Comparison of ENCODE assay signal across 16 cellular contexts in the genomic region with DNA sequence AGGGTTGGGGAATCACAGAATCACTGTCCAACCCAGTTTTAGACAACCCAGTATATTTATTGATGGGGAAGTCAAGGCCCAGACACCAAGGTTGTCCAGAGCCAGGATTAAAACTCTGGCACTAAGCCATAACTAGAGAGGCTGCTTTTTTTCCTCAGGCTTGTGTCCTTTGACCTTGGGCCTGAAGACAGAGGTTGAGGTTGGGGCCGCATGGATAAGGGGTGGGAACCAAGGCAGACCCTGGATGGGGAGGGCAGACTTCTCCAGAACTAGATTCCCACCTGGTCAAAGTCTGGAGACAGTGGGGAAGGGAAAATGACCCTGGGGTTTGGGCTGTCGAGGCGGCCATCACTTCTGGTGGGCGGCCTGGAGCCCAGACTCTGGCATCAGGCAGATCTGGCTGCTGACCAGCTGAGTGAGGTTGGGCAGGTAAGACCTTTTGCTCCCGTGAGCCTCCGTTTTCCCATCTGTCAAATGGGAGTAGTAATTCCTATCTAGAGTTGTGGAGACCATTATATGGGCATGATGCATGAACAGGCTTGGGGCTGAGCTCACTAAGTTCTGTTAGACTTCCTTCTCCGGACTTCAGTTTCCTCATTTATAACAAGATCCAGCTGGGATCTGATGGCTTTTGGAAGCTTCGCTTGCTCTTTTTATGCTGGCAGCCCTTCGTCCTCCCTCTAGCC. TPM values are rescaled to one million over a fixed set of nuclear protein-coding genes. Genes with fewer than 3 reads are reported as not detected.
DNase-seq lines count a peak whose midpoint lies in the region; ATAC-seq, FAIRE-seq and TF ChIP-seq lines count a peak whose summit lies in the region.
"Had no signal": no experiment of that assay in that cellular context is flagged by ENCODE, and none has a peak within 500 bp of the region (broad histone marks: within the 10 kb centered on the region; RNA-seq: fewer than 3 reads in every experiment).

No MANE protein-coding gene starts in this region.

- H3K4ac ChIP-seq in H1 (replicated peaks; ENCODE audit: insufficient read length, low read depth, low read length), result no peak overlapping the region

- no peak overlapping the region for H4K5ac ChIP-seq in H1 (ENCODE audit: insufficient read length, low read depth, low read length)

- WGBS in H1 (ENCODE audit: extremely low coverage in 1 of 2, insufficient coverage in 1 of 2, insufficient read length in 1 of 2, insufficient replicate concordance in 2 of 2, low coverage in 1 of 2, low lambda C conversion rate in 2 of 2, missing lambda C conversion rate in 1 of 2), 2 experiments, result 95% methylated on average over 9 of the region's 9 CpGs; no CpG with 5 or more reads in 1 of the 2 experiments

- H3K79me2 ChIP-seq in H1 (ENCODE audit: control insufficient read depth in 1 of 2, insufficient read depth in 2 of 2, low read length in 2 of 2), result no peaks in the 10 kb centered on the region

- peaks cover 0 to 8% (median 3%) of the 10 kb centered on the region in 4 experiments; a peak in 4 of 8 replicates for H3K36me3 ChIP-seq in H1 (ENCODE audit: control insufficient read depth in 2 of 4, insufficient read depth in 4 of 4, low read length in 3 of 4)
- peaks cover 15 to 19% of the 10 kb centered on the region in 2 donors for H3K36me3 ChIP-seq in stomach smooth muscle (ENCODE audit: control insufficient read depth in 2 of 2, insufficient read depth in 2 of 2, low read length in 2 of 2)

- TF ChIP-seq RAD21 in H1 (IDR thresholded peaks at IDR 0.05 in 1 of 2, conservative IDR thresholded peaks at IDR 0.05 in 1 of 2; ENCODE audit: low read depth in 2 of 2, low read length in 2 of 2), result no peak

- no peak overlapping the region for H2BK5ac ChIP-seq in H1 (ENCODE audit: low read depth, low read length)

- no peak overlapping the region for H2AFZ ChIP-seq in H1 (ENCODE audit: low read length)

- H3K4me3 ChIP-seq in H1 (ENCODE audit: extremely low read depth in 1 of 4, insufficient read depth in 2 of 4, low read depth in 3 of 4, low read length in 4 of 4) (no peak overlapping the region), stomach smooth muscle (ENCODE audit: low read length in 2 of 2) (no peak overlapping the region)
- H3K4me3 ChIP-seq: BLaER1 treated with 17β-estradiol and CSF1 and Interleukin-3, amounts not matched to agents 10 nM and 100 nM had no signal

- no peak for ATAC-seq in GM21786 (IDR thresholded peaks at IDR 0.05; ENCODE audit: unreplicated experiment)

- H3K18ac ChIP-seq in H1 (ENCODE audit: extremely low read depth, low read length), result no peak overlapping the region

- no peak overlapping the region for H3K9ac ChIP-seq in H1 (replicated peaks in 1 of 4; ENCODE audit: extremely low read depth in 1 of 4, low read depth in 3 of 4, low read length in 3 of 4)
- H3K9ac ChIP-seq in stomach smooth muscle (ENCODE audit: low read length in 2 of 2), result peak overlapping the region in 1 of 2 donors; percentile 29
- H3K9ac ChIP-seq: BLaER1 treated with 17β-estradiol and CSF1 and Interleukin-3, amounts not matched to agents 10 nM and 100 nM had no signal

- DNase-seq in HTR-8/SVneo (ENCODE audit: insufficient read length, low spot score), result no peak
- no peak for DNase-seq in H1 (ENCODE audit: low read depth in 1 of 2, low spot score in 2 of 2)
- DNase-seq in left kidney (ENCODE audit: low read depth, low spot score), result peak; percentile 62
- no peak for DNase-seq in NCI-H187 treated with DMSO at 0.1 percent for 48 hours (lab: John Stamatoyannopoulos, UW)
- no peak for DNase-seq in islet precursor cell
- DNase-seq in NCI-H1694 (lab: John Stamatoyannopoulos, UW), result no peak
- DNase-seq: activated CD4-positive, alpha-beta memory T cell treated with anti-CD3 and anti-CD28 coated beads for 36 hours; MM.1S; NCI-H2081 treated with DMSO at 0.1 percent for 48 hours; NCI-H774; nucleus accumbens; stimulated activated CD4-positive, alpha-beta T cell treated with anti-CD3 and anti-CD28 coated beads, Interleukin-12 subunit alpha, Interleukin-12 subunit beta, amount 100 ng/mL, for 4 hours had no signal

- CTCF ChIA-PET in H1 (lab: Charles Lee; ENCODE audit: partially characterized antibody), result interaction anchor here (1.0 to 34.1 kb wide), 6 partner anchors 2 to 99 kb away, joined by 3 to 739 read pairs (median 220); partner anchors contain the start of gene IGFBP4

- H2BK12ac ChIP-seq in H1 (ENCODE audit: low read depth, low read length), result 0 out of 2 replicates have a peak overlapping the region, but pooled peaks have one; percentile 27

- no peak overlapping the region for H4K91ac ChIP-seq in H1 (replicated peaks; ENCODE audit: insufficient read length, low read length)

- H3K9me3 ChIP-seq in H1 (ENCODE audit: insufficient read depth in 2 of 2, low read depth in 1 of 2, low read length in 1 of 2) (no peaks in the 10 kb centered on the region), stomach smooth muscle (ENCODE audit: control insufficient read depth in 2 of 2, low read length in 2 of 2) (no peaks in the 10 kb centered on the region)
- H3K9me3 ChIP-seq: BLaER1 treated with 17β-estradiol and CSF1 and Interleukin-3, amounts not matched to agents 10 nM and 100 nM had no signal

- H2BK15ac ChIP-seq in H1 (ENCODE audit: low read length), result no peak overlapping the region

- H3K79me1 ChIP-seq in H1 (ENCODE audit: low read depth, low read length), result no peaks in the 10 kb centered on the region

- no peak overlapping the region for H3K27ac ChIP-seq in H1 (ENCODE audit: low read depth, low read length)
- H3K27ac ChIP-seq in stomach smooth muscle (ENCODE audit: low read length), result peak overlapping the region; percentile 77
- H3K27ac ChIP-seq: BLaER1 treated with 17β-estradiol and CSF1 and Interleukin-3, amounts not matched to agents 10 nM and 100 nM had no signal

- TF ChIP-seq CTCF in H1 (IDR thresholded peaks at IDR 0.05; ENCODE audit: control extremely low read depth in 1 of 3, insufficient read depth in 1 of 3, low read depth in 1 of 3, low read length in 3 of 3), result no peak

- H3K4me2 ChIP-seq in H1 (ENCODE audit: insufficient read depth in 1 of 2, low read depth in 2 of 2, low read length in 2 of 2), result no peak overlapping the region
- H3K4me2 ChIP-seq: BLaER1 treated with 17β-estradiol and CSF1 and Interleukin-3, amounts not matched to agents 10 nM and 100 nM had no signal

- FAIRE-seq in HTR-8/SVneo (lab: Jason Lieb, UNC), result peak; percentile 4
- no peak for FAIRE-seq in H1 (lab: Jason Lieb, UNC)

- H2BK20ac ChIP-seq in H1 (ENCODE audit: low read length), result no peak overlapping the region

- no peak overlapping the region for H2BK120ac ChIP-seq in H1 (replicated peaks; ENCODE audit: low read depth, low read length)

- no peak overlapping the region for H3K14ac ChIP-seq in H1 (ENCODE audit: insufficient read length)

- H4K20me1 ChIP-seq in H1 (replicated peaks in 1 of 2; ENCODE audit: control insufficient read depth in 1 of 2, insufficient read depth in 2 of 2, low read length in 2 of 2), result no peaks in the 10 kb centered on the region

- TF ChIP-seq EP300 in H1 (IDR thresholded peaks at IDR 0.05; ENCODE audit: borderline replicate concordance in 1 of 2, low read depth in 2 of 2, low read length in 2 of 2), result no peak

- H2AK5ac ChIP-seq in H1 (ENCODE audit: low read depth, low read length), result peak overlapping the region; percentile 86; the same call in 1 of the 2 replicates

- no peaks in the 10 kb centered on the region; the same call in 1 of the 2 replicates for H3K23me2 ChIP-seq in H1 (ENCODE audit: low read depth, low read length)

- POLR2A ChIA-PET in H1 (lab: Charles Lee; ENCODE audit: partially characterized antibody), result interaction anchor here (0.9 to 3.0 kb wide), 9 partner anchors 8 to 44 kb away, joined by 3 to 20 read pairs (median 5); partner anchors contain the start of genes IGFBP4 and TOP2A

- H3K56ac ChIP-seq in H1 (replicated peaks; ENCODE audit: insufficient read length, low read depth, low read length), result no peak overlapping the region

- TF ChIP-seq POLR2A in H1 (IDR thresholded peaks at IDR 0.05; ENCODE audit: control extremely low read depth in 1 of 2, low read depth in 2 of 2, low read length in 2 of 2), result peak in 1 of 2 experiments; percentile 26; a peak in 1 of 3 replicates

- peaks cover 2 to 36% (median 16%) of the 10 kb centered on the region in 4 experiments for H3K4me1 ChIP-seq in H1 (replicated peaks in 1 of 4; ENCODE audit: control insufficient read depth in 3 of 4, insufficient read depth in 4 of 4, low read length in 3 of 4)
- peaks cover 77% of the 10 kb centered on the region for H3K4me1 ChIP-seq in stomach smooth muscle (ENCODE audit: control insufficient read depth, insufficient read depth, low read length)

- no peaks in the 10 kb centered on the region for H3K27me3 ChIP-seq in H1 (replicated peaks in 1 of 4; ENCODE audit: control insufficient read depth in 3 of 4, extremely low read depth in 1 of 4, insufficient read depth in 3 of 4, low read length in 3 of 4)
- no peaks in the 10 kb centered on the region for H3K27me3 ChIP-seq in stomach smooth muscle (ENCODE audit: control insufficient read depth in 1 of 2, insufficient read depth in 2 of 2, low read length in 2 of 2)
- H3K27me3 ChIP-seq: BLaER1 treated with 17β-estradiol and CSF1 and Interleukin-3, amounts not matched to agents 10 nM and 100 nM had no signal

- H4K8ac ChIP-seq in H1 (ENCODE audit: extremely low read depth, insufficient read depth, low read length), result no peak overlapping the region

- no peak overlapping the region for H3K23ac ChIP-seq in H1 (ENCODE audit: insufficient read length)

RNA-seq across cellular contexts. Expression of gene IGFBP4, which starts 17.9 kb away (rescaled TPM):
- total RNA-seq in H1 (2021; fragmentation: NEBNext Ultra II Directional; extraction: Animal tissue kit (Norgen Biotek cat#: 25700)), result 105 and 109 TPM in 2 replicates
- 79.9 and 85.5 TPM in 2 replicates for polyA plus RNA-seq in H1 (2011; rRNA removed)
- polyA plus RNA-seq in H1 (2011; cell fraction: cytosol; rRNA removed), result 68.0 TPM
- polyA plus RNA-seq in H1 (2011; cell fraction: nucleus; rRNA removed), result 63.6 TPM
- polyA plus RNA-seq in H1 (2012, experiment 1 of 2), result 95.6 to 171 TPM (median 141 TPM) in 4 replicates
- polyA plus RNA-seq in H1 (2012, experiment 2 of 2), result 167 TPM
- polyA plus RNA-seq in H1 (2013, experiment 1 of 2), result 95.7 TPM
- 105 TPM for polyA plus RNA-seq in H1 (2013, experiment 2 of 2)
- polyA minus RNA-seq in H1 (2011; rRNA and poly(A)+ RNA removed), result 64.7 and 69.4 TPM in 2 replicates
- 60.8 TPM for polyA minus RNA-seq in H1 (2011; cell fraction: cytosol; rRNA and poly(A)+ RNA removed)
- 36.3 TPM for polyA minus RNA-seq in H1 (2011; cell fraction: nucleus; rRNA and poly(A)+ RNA removed)

RNA-seq across cellular contexts. Expression of gene TNS4, which starts 40.2 kb away (rescaled TPM):
- total RNA-seq in H1 (2021; fragmentation: NEBNext Ultra II Directional; extraction: Animal tissue kit (Norgen Biotek cat#: 25700)), result 0.20 and 0.80 TPM in 2 replicates
- polyA plus RNA-seq in H1 (2011; rRNA removed), result 0.21 and 0.39 TPM in 2 replicates
- polyA plus RNA-seq in H1 (2011; cell fraction: cytosol; rRNA removed), result 0.49 TPM
- 0.54 TPM for polyA plus RNA-seq in H1 (2011; cell fraction: nucleus; rRNA removed)
- polyA plus RNA-seq in H1 (2012, experiment 1 of 2), result 0.21 to 0.76 TPM (median 0.30 TPM) in 4 replicates
- 0.10 TPM for polyA plus RNA-seq in H1 (2012, experiment 2 of 2)
- polyA plus RNA-seq in H1 (2013, experiment 1 of 2), result 0.39 TPM
- 0.63 TPM for polyA plus RNA-seq in H1 (2013, experiment 2 of 2)
- polyA minus RNA-seq in H1 (2011; rRNA and poly(A)+ RNA removed), result 0.60 and 0.66 TPM in 2 replicates
- not detected for polyA minus RNA-seq in H1 (2011; cell fraction: cytosol; rRNA and poly(A)+ RNA removed)
- 0.90 TPM for polyA minus RNA-seq in H1 (2011; cell fraction: nucleus; rRNA and poly(A)+ RNA removed)
- total RNA-seq: subcutaneous adipose tissue had no signal

RNA-seq across cellular contexts. Expression of gene TOP2A, which starts 43.5 kb away (rescaled TPM):
- 276 and 291 TPM in 2 replicates for total RNA-seq in H1 (2021; fragmentation: NEBNext Ultra II Directional; extraction: Animal tissue kit (Norgen Biotek cat#: 25700))
- 40.6 and 83.1 TPM in 2 replicates for polyA plus RNA-seq in H1 (2011; rRNA removed)
- 99.6 TPM for polyA plus RNA-seq in H1 (2011; cell fraction: cytosol; rRNA removed)
- polyA plus RNA-seq in H1 (2011; cell fraction: nucleus; rRNA removed), result 30.5 TPM
- polyA plus RNA-seq in H1 (2012, experiment 1 of 2), result 83.9 to 176 TPM (median 103 TPM) in 4 replicates
- 14.8 TPM for polyA plus RNA-seq in H1 (2012, experiment 2 of 2)
- 148 TPM for polyA plus RNA-seq in H1 (2013, experiment 1 of 2)
- polyA plus RNA-seq in H1 (2013, experiment 2 of 2), result 143 TPM
- 77.8 and 118 TPM in 2 replicates for polyA minus RNA-seq in H1 (2011; rRNA and poly(A)+ RNA removed)
- 70.7 TPM for polyA minus RNA-seq in H1 (2011; cell fraction: cytosol; rRNA and poly(A)+ RNA removed)
- polyA minus RNA-seq in H1 (2011; cell fraction: nucleus; rRNA and poly(A)+ RNA removed), result 82.3 TPM
